In genomic region chr3:50550079-50550736, GRCh38 we compare ENCODE assay signal across 8 cellular contexts. TPM values are rescaled to one million over a fixed set of nuclear protein-coding genes. Genes with fewer than 3 reads are reported as not detected.
A peak's percentile ranks its signal among the peaks of the same experiment; 100 is the strongest.
DNase-seq lines count a peak whose midpoint lies in the region; ATAC-seq and TF ChIP-seq lines count a peak whose summit lies in the region.

No MANE protein-coding gene starts in this region.

- CTCF ChIA-PET in mammary epithelial cell (lab: Charles Lee; ENCODE audit: low non-redundant PET) = interaction anchor here (0.6 kb wide), 1 partner anchor 229 kb away, joined by 4 read pairs; no protein-coding TSS in a partner anchor

- H2AFZ ChIP-seq in mammary epithelial cell (ENCODE audit: low read depth, low read length) = no peak overlapping the region

- intact Hi-C loops in mammary epithelial cell (cut with micrococcal nuclease) = loop anchor here (1.0 to 2.0 kb wide), 2 partner anchors 31 to 114 kb away; no protein-coding TSS in a partner anchor

- no TSS peak for BruUV-seq in mammary epithelial cell (replicated peaks; lab: Mats Ljungman, UMichigan)

- H3K79me2 ChIP-seq in mammary epithelial cell (ENCODE audit: insufficient read depth, low read length) = no peaks in the 10 kb centered on the region

- ATAC-seq in GM19351 (IDR thresholded peaks at IDR 0.05; ENCODE audit: unreplicated experiment) = no peak

- H3K9ac ChIP-seq in mammary epithelial cell (ENCODE audit: insufficient read depth, low read length) = no peak overlapping the region

- dilution Hi-C loops in mammary epithelial cell (cut with HindIII; ENCODE audit: low sequenced_read_pairs) = loop anchor here (5.0 kb wide), 1 partner anchor 63 kb away; no protein-coding TSS in a partner anchor

- TF ChIP-seq CTCF in VCaP (conservative IDR thresholded peaks at IDR 0.05) (peak; percentile 87), mammary epithelial cell (conservative IDR thresholded peaks at IDR 0.05 in 1 of 2, IDR thresholded peaks at IDR 0.05 in 1 of 2; ENCODE audit: extremely low read depth in 1 of 2, insufficient read depth in 1 of 2, low read depth in 1 of 2, low read length in 2 of 2) (peak; percentile 75 to 81)

- H3K4me3 ChIP-seq in mammary epithelial cell (replicated peaks in 1 of 3; ENCODE audit: insufficient read depth in 1 of 3, low read depth in 2 of 3, low read length in 3 of 3) = no peak overlapping the region

- no peak overlapping the region for H3K4me2 ChIP-seq in mammary epithelial cell (ENCODE audit: insufficient read depth, low read depth, low read length)

- no peak overlapping the region for H3K27ac ChIP-seq in VCaP
- H3K27ac ChIP-seq in mammary epithelial cell (ENCODE audit: insufficient read depth, low read depth, low read length) = no peak overlapping the region

- H3K36me3 ChIP-seq in mammary epithelial cell (ENCODE audit: insufficient read depth, low read length) = no peaks in the 10 kb centered on the region

- no peaks in the 10 kb centered on the region for H3K27me3 ChIP-seq in mammary epithelial cell (ENCODE audit: insufficient read depth, low read length)

- in situ Hi-C loops in KBM-7 (cut with MboI; ENCODE audit: low pct_unique_long_range_greater_than_20kb, low sequenced_read_pairs) = no loop called here
- in situ Hi-C loops in mammary epithelial cell (cut with MboI; ENCODE audit: low sequenced_read_pairs in 2 of 2) = no loop called here

- DNase-seq in EH (ENCODE audit: low read depth) (peak; percentile 47), KBM-7 (peak; percentile 73), mammary epithelial cell (peak; percentile 13), left kidney (ENCODE audit: low read depth, low spot score) (peak; percentile 83), pons (ENCODE audit: low spot score) (no peak)
- DNase-seq in stimulated activated CD8-positive, alpha-beta memory T cell treated with anti-CD3 and anti-CD28 coated beads, Interleukin-12 subunit alpha, Interleukin-12 subunit beta, amount 100 ng/mL, for 24 hours (ENCODE audit: extremely low read depth) = peak; percentile 27

- H3K4me1 ChIP-seq in mammary epithelial cell (ENCODE audit: insufficient read depth, low read length) = peaks cover 19% of the 10 kb centered on the region

- no peaks in the 10 kb centered on the region for H4K20me1 ChIP-seq in mammary epithelial cell (ENCODE audit: insufficient read depth, low read length)

- no peaks in the 10 kb centered on the region for H3K9me3 ChIP-seq in mammary epithelial cell (replicated peaks; ENCODE audit: insufficient read depth, low read length)

- 55% methylated on average over 12 of the region's 13 CpGs for WGBS in mammary epithelial cell (ENCODE audit: low coverage, missing lambda C conversion rate)

RNA-seq across cellular contexts. Expression of gene C3orf18, which starts 17.3 kb away (rescaled TPM):
- 1 to 10 TPM in 1 of 2 donors, under 1 TPM in 1; 0.80 to 6.5 TPM for total RNA-seq in mammary epithelial cell
- 2.1 TPM for polyA plus RNA-seq in mammary epithelial cell
- not detected for polyA minus RNA-seq in mammary epithelial cell

RNA-seq across cellular contexts. Expression of gene HEMK1, which starts 19.1 kb away (rescaled TPM):
- total RNA-seq in mammary epithelial cell = 10 to 100 TPM; 14.2 to 23.1 TPM
- polyA plus RNA-seq in mammary epithelial cell = 15.4 TPM
- polyA minus RNA-seq in mammary epithelial cell = 8.5 TPM

RNA-seq across cellular contexts. Expression of gene CACNA2D2, which starts 46.8 kb away (rescaled TPM):
- total RNA-seq in mammary epithelial cell = under 1 TPM in 1 of 2 donors, not detected in 1; 0.16 TPM
- 0.03 TPM for polyA plus RNA-seq in mammary epithelial cell
- not detected for polyA minus RNA-seq in mammary epithelial cell
